Comparison of ENCODE assay signal across 13 cellular contexts in the genomic region with DNA sequence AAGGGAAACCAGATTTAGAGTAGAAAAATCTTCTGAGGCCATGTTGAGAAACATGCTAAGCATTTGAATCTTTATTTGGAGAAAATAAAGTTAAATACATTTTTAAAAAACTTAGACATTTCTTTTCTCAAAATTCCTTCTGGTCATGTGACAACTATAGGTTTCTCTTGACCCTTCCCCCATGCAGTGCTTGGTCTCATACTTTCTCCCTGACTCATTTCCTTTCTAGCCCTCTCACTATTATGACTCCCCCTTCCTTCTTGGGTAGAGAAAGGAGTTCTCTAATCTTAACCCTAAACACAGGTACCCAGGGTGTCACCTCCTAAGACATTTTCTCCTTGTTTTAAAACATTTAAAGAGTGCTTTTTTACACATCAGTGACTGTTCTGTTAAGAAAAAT.
DNase-seq lines count a peak whose midpoint lies in the region; ATAC-seq, FAIRE-seq and TF ChIP-seq lines count a peak whose summit lies in the region.
"Had no signal": no experiment of that assay in that cellular context is flagged by ENCODE, and none has a peak within 500 bp of the region (broad histone marks: within the 10 kb centered on the region; RNA-seq: fewer than 3 reads in every experiment).

No MANE protein-coding gene starts in this region.

- intact Hi-C loops in PC-3 (cut with micrococcal nuclease): no loop called here
- intact Hi-C loops in endothelial cell of umbilical vein (cut with micrococcal nuclease): no loop called here

- H2AFZ ChIP-seq in PC-3 (ENCODE audit: low read length) (no peak overlapping the region), endothelial cell of umbilical vein (ENCODE audit: low read depth, low read length) (no peak overlapping the region)

- peak; percentile 82 for ATAC-seq in PC-3
- no peak for ATAC-seq in HG03280 (IDR thresholded peaks at IDR 0.05; ENCODE audit: unreplicated experiment)
- ATAC-seq: naive thymus-derived CD8-positive, alpha-beta T cell had no signal

- H3K79me2 ChIP-seq in PC-3 (ENCODE audit: low read length): no peaks in the 10 kb centered on the region
- H3K79me2 ChIP-seq in endothelial cell of umbilical vein (ENCODE audit: control insufficient read depth, insufficient read depth, low read length): no peaks in the 10 kb centered on the region

- H3K9ac ChIP-seq in PC-3 (ENCODE audit: low read length): no peak overlapping the region
- no peak overlapping the region for H3K9ac ChIP-seq in endothelial cell of umbilical vein (replicated peaks; ENCODE audit: extremely low read depth, insufficient read depth, low read length)

- no peak overlapping the region for H3K27ac ChIP-seq in PC-3 (ENCODE audit: low read length)
- H3K27ac ChIP-seq in endothelial cell of umbilical vein (ENCODE audit: insufficient read depth, low read depth, low read length): no peak overlapping the region
- H3K27ac ChIP-seq: skin epidermis, vagina had no signal

- H3F3A ChIP-seq in PC-3 (ENCODE audit: low read length, unreplicated experiment): no peaks in the 10 kb centered on the region

- no peaks in the 10 kb centered on the region for H3K9me1 ChIP-seq in endothelial cell of umbilical vein (replicated peaks; ENCODE audit: control insufficient read depth, extremely low read depth, insufficient read depth, low read length)

- FAIRE-seq in H54 (lab: Jason Lieb, UNC) (no peak), endothelial cell of umbilical vein (lab: Jason Lieb, UNC) (no peak)

- TF ChIP-seq POLR2A in H54 (IDR thresholded peaks at IDR 0.05; ENCODE audit: low read depth, low read length) (no peak), endothelial cell of umbilical vein (IDR thresholded peaks at IDR 0.05; ENCODE audit: low read depth, low read length) (no peak)

- H3K9me2 ChIP-seq in PC-3 (replicated peaks; ENCODE audit: low read length): no peaks in the 10 kb centered on the region

- H3K4me3 Mint-ChIP-seq in osteocyte (ENCODE audit: unreplicated experiment): peak overlapping the region; percentile 27
- H3K4me3 Mint-ChIP-seq: naive thymus-derived CD8-positive, alpha-beta T cell had no signal

- H3K4me3 ChIP-seq in PC-3 (ENCODE audit: low read length) (no peak overlapping the region), endothelial cell of umbilical vein (replicated peaks in 1 of 3; ENCODE audit: insufficient read depth in 1 of 3, low read depth in 1 of 3, low read length in 3 of 3) (no peak overlapping the region)
- H3K4me3 ChIP-seq: skin epidermis, vagina had no signal

- DNase-seq in H54 (ENCODE audit: insufficient read length, low spot score): peak; percentile 26
- DNase-seq in PC-3: peak; percentile 71
- peak; percentile 30 for DNase-seq in endothelial cell of umbilical vein (ENCODE audit: low read depth, low spot score)
- DNase-seq in osteocyte (ENCODE audit: extremely low spot score, unreplicated experiment): no peak
- DNase-seq in NCI-H1105 treated with DMSO at 0.1 percent for 48 hours (lab: John Stamatoyannopoulos, UW): no peak
- no peak for DNase-seq in GM13976 (ENCODE audit: low spot score)
- DNase-seq: activated CD4-positive, alpha-beta T cell treated with anti-CD3 and anti-CD28 coated beads for 48 hours; activated naive CD4-positive, alpha-beta T cell; DMS79 treated with DMSO at 0.1 percent for 48 hours; naive thymus-derived CD8-positive, alpha-beta T cell had no signal

- BruUV-seq in PC-3 (replicated peaks; lab: Mats Ljungman, UMichigan) (no TSS peak), endothelial cell of umbilical vein (replicated peaks; lab: Mats Ljungman, UMichigan) (no TSS peak)

- H3K27me3 ChIP-seq in PC-3 (ENCODE audit: low read length): no peaks in the 10 kb centered on the region
- H3K27me3 ChIP-seq in endothelial cell of umbilical vein (ENCODE audit: control insufficient read depth in 2 of 2, insufficient read depth in 2 of 2, low read length in 2 of 2): no peaks in the 10 kb centered on the region
- H3K27me3 ChIP-seq: vagina had no signal

- no peaks in the 10 kb centered on the region for H3K27me3 Mint-ChIP-seq in osteocyte (ENCODE audit: unreplicated experiment)

- in situ Hi-C loops in GM13976 (cut with MboI; ENCODE audit: low sequenced_read_pairs, unreplicated experiment): no loop called here

- POLR2A ChIA-PET in PC-3 (lab: Charles Lee; ENCODE audit: unreplicated experiment): no interaction called here
- POLR2A ChIA-PET in endothelial cell of umbilical vein (lab: Charles Lee): no interaction called here

- H3K9me3 ChIP-seq in PC-3 (ENCODE audit: low read length) (no peaks in the 10 kb centered on the region), endothelial cell of umbilical vein (replicated peaks; ENCODE audit: control insufficient read depth, insufficient read depth, low read length) (no peaks in the 10 kb centered on the region)
- H3K9me3 ChIP-seq: vagina had no signal

- peak overlapping the region; percentile 82 for H3K27ac Mint-ChIP-seq in osteocyte (ENCODE audit: unreplicated experiment)
- H3K27ac Mint-ChIP-seq: naive thymus-derived CD8-positive, alpha-beta T cell had no signal

- TF ChIP-seq CTCF in PC-3 (conservative IDR thresholded peaks at IDR 0.05; ENCODE audit: low read depth, low read length): no peak
- no peak for TF ChIP-seq CTCF in endothelial cell of umbilical vein (IDR thresholded peaks at IDR 0.05; ENCODE audit: extremely low read depth in 1 of 2, insufficient read depth in 1 of 2, low read depth in 1 of 2, low read length in 2 of 2)
- no peak for TF ChIP-seq CTCF in osteocyte (IDR thresholded peaks at IDR 0.05)
- no peak for TF ChIP-seq CTCF in GM13976 (IDR thresholded peaks at IDR 0.05; ENCODE audit: borderline replicate concordance, control extremely low read depth, extremely low read depth, insufficient read depth, missing control alignments)

- no peaks in the 10 kb centered on the region for H4K20me1 ChIP-seq in PC-3 (ENCODE audit: low read length)
- H4K20me1 ChIP-seq in endothelial cell of umbilical vein (replicated peaks; ENCODE audit: control insufficient read depth, extremely low read depth, insufficient read depth, low read length): no peaks in the 10 kb centered on the region

- H3K4me2 ChIP-seq in PC-3 (ENCODE audit: low read length) (no peak overlapping the region), endothelial cell of umbilical vein (ENCODE audit: insufficient read depth, low read length) (no peak overlapping the region)

- no peaks in the 10 kb centered on the region for H3K9me3 Mint-ChIP-seq in osteocyte (ENCODE audit: unreplicated experiment)
- H3K9me3 Mint-ChIP-seq: naive thymus-derived CD8-positive, alpha-beta T cell had no signal

- H3K36me3 ChIP-seq in PC-3 (ENCODE audit: low read depth, low read length) (no peaks in the 10 kb centered on the region), endothelial cell of umbilical vein (ENCODE audit: control insufficient read depth in 2 of 2, extremely low read depth in 1 of 2, insufficient read depth in 2 of 2, low read length in 2 of 2) (no peaks in the 10 kb centered on the region)
- H3K36me3 ChIP-seq: vagina had no signal

- peaks cover 8% of the 10 kb centered on the region; the same call in 1 of the 2 replicates for H3K4me1 ChIP-seq in PC-3 (ENCODE audit: insufficient read depth, low read length)
- H3K4me1 ChIP-seq in endothelial cell of umbilical vein (ENCODE audit: control insufficient read depth, extremely low read depth, insufficient read depth, low read length): peaks cover 2% of the 10 kb centered on the region
- H3K4me1 ChIP-seq: vagina had no signal

- peaks cover 21% of the 10 kb centered on the region for H3K4me1 Mint-ChIP-seq in osteocyte (ENCODE audit: unreplicated experiment)
- H3K4me1 Mint-ChIP-seq: naive thymus-derived CD8-positive, alpha-beta T cell had no signal

- dilution Hi-C loops in endothelial cell of umbilical vein (cut with MboI; ENCODE audit: extremely low pct_ligation_motif_present, low sequenced_read_pairs): no loop called here

- CTCF ChIA-PET in PC-3 (lab: Charles Lee) (no interaction called here), endothelial cell of umbilical vein (lab: Charles Lee) (interaction anchor here (1.0 kb wide), 1 partner anchor 9 kb away, joined by 5 read pairs; no protein-coding TSS in a partner anchor)

- no peaks in the 10 kb centered on the region for H3K36me3 Mint-ChIP-seq in osteocyte (ENCODE audit: unreplicated experiment)
- H3K36me3 Mint-ChIP-seq: naive thymus-derived CD8-positive, alpha-beta T cell had no signal

TF ChIP-seq in endothelial cell of umbilical vein, 7 proteins besides CTCF, POLR2A, EP300 and RAD21:
- peak; percentile 75 for TF ChIP-seq FOS (IDR thresholded peaks at IDR 0.05; ENCODE audit: borderline replicate concordance, insufficient read depth, low read length)
- no peak for TF ChIP-seq POLR2AphosphoS5 (IDR thresholded peaks at IDR 0.05; ENCODE audit: insufficient read depth, low read depth, low read length)
- no peak for TF ChIP-seq EZH2 (IDR thresholded peaks at IDR 0.05; ENCODE audit: borderline replicate concordance, low read depth, low read length, severe bottlenecking)
- peak; percentile 40 for TF ChIP-seq JUN (IDR thresholded peaks at IDR 0.05; ENCODE audit: borderline replicate concordance, insufficient read depth, insufficient read length, low read depth)
- no peak for TF ChIP-seq GATA2 (IDR thresholded peaks at IDR 0.05; ENCODE audit: insufficient read depth, insufficient read length, low read depth, low read length)
- no peak for TF ChIP-seq MYC (IDR thresholded peaks at IDR 0.05; ENCODE audit: low read depth, low read length)

Comparison
In these comparisons a context has a peak if more than half of its experiments do, and no peak if none do; other contexts are left out.
1. DNase-seq: peak in H54 (single experiment), PC-3 (single experiment) and endothelial cell of umbilical vein (single experiment); none in osteocyte (single experiment), NCI-H1105 treated with DMSO at 0.1 percent for 48 hours (single experiment) and GM13976 (single experiment).